ENCODE assay signal across 18 cellular contexts in genomic region chr14:74879427-74880180, GRCh38. TPM values are rescaled to one million over a fixed set of nuclear protein-coding genes. Genes with fewer than 3 reads are reported as not detected.
DNase-seq lines count a peak whose midpoint lies in the region; ATAC-seq and TF ChIP-seq lines count a peak whose summit lies in the region.
"Had no signal": no experiment of that assay in that cellular context is flagged by ENCODE, and none has a peak within 500 bp of the region (broad histone marks: within the 10 kb centered on the region; RNA-seq: fewer than 3 reads in every experiment).

No MANE protein-coding gene starts in this region.

- no peak for TF ChIP-seq CTCF in mesothelial cell of epicardium (IDR thresholded peaks at IDR 0.05; ENCODE audit: unreplicated experiment)

- H3K27me3 Mint-ChIP-seq in CD4-positive, CD25-positive, alpha-beta regulatory T cell, result no peaks in the 10 kb centered on the region
- no peaks in the 10 kb centered on the region for H3K27me3 Mint-ChIP-seq in activated T-helper 1 cell treated with anti-CD3 and anti-CD28 coated beads, Interleukin-12 subunit alpha, Interleukin-12 subunit beta, Interleukin-2, Interleukin-4 antibody, amounts not matched to agents 30 ng/mL and 10 ng/mL and 1 ng/mL, durations not matched to agents 14 hours and 24 hours and 36 hours (ENCODE audit: insufficient read depth)
- peaks cover 12% of the 10 kb centered on the region for H3K27me3 Mint-ChIP-seq in mesothelial cell of epicardium (ENCODE audit: low read depth)

- no peak for ATAC-seq in CD4-positive, CD25-positive, alpha-beta regulatory T cell (ENCODE audit: low read depth in 2 of 2)
- no peak for ATAC-seq in HG03045 (IDR thresholded peaks at IDR 0.05; ENCODE audit: unreplicated experiment)

- H3K4me1 Mint-ChIP-seq in CD4-positive, CD25-positive, alpha-beta regulatory T cell, result peaks cover 5 to 59% (median 44%) of the 10 kb centered on the region in 4 donors
- peaks cover 49% of the 10 kb centered on the region for H3K4me1 Mint-ChIP-seq in activated T-helper 1 cell treated with anti-CD3 and anti-CD28 coated beads, Interleukin-12 subunit alpha, Interleukin-12 subunit beta, Interleukin-2, Interleukin-4 antibody, amounts not matched to agents 30 ng/mL and 10 ng/mL and 1 ng/mL, durations not matched to agents 14 hours and 24 hours and 36 hours (ENCODE audit: low read depth)
- peaks cover 31% of the 10 kb centered on the region for H3K4me1 Mint-ChIP-seq in mesothelial cell of epicardium

- intact Hi-C loops in activated T-helper 1 cell treated with anti-CD3 and anti-CD28 coated beads, Interleukin-12 subunit alpha, Interleukin-12 subunit beta, Interleukin-2, Interleukin-4 antibody, amounts not matched to agents 30 ng/mL and 10 ng/mL and 1 ng/mL, durations not matched to agents 14 hours and 24 hours and 36 hours (cut with micrococcal nuclease), result loop anchor here (2.0 to 10.0 kb wide), 5 partner anchors 39 to 577 kb away; partner anchors contain the start of genes ABCD4, ACYP1, AREL1 and FCF1

- peaks cover 33% of the 10 kb centered on the region for H3K4me1 ChIP-seq in CD4-positive, CD25-positive, alpha-beta regulatory T cell (ENCODE audit: control insufficient read depth, insufficient read depth, low read length, poor library complexity, severe bottlenecking)

- peak overlapping the region; percentile 77 to 100 (median 94) for H3K27ac Mint-ChIP-seq in CD4-positive, CD25-positive, alpha-beta regulatory T cell
- peak overlapping the region; percentile 58 for H3K27ac Mint-ChIP-seq in activated T-helper 1 cell treated with anti-CD3 and anti-CD28 coated beads, Interleukin-12 subunit alpha, Interleukin-12 subunit beta, Interleukin-2, Interleukin-4 antibody, amounts not matched to agents 30 ng/mL and 10 ng/mL and 1 ng/mL, durations not matched to agents 14 hours and 24 hours and 36 hours
- no peak overlapping the region for H3K27ac Mint-ChIP-seq in mesothelial cell of epicardium

- H3K27ac ChIP-seq in CD4-positive, CD25-positive, alpha-beta regulatory T cell (ENCODE audit: insufficient read depth, low read length, poor library complexity, severe bottlenecking), result no peak overlapping the region

- H3K9me3 ChIP-seq in CD4-positive, CD25-positive, alpha-beta regulatory T cell (ENCODE audit: control insufficient read depth in 2 of 2, low read length in 2 of 2), result no peaks in the 10 kb centered on the region
- H3K9me3 ChIP-seq: thyroid gland had no signal

- H3K36me3 Mint-ChIP-seq in CD4-positive, CD25-positive, alpha-beta regulatory T cell, result no peaks in the 10 kb centered on the region
- H3K36me3 Mint-ChIP-seq in activated T-helper 1 cell treated with anti-CD3 and anti-CD28 coated beads, Interleukin-12 subunit alpha, Interleukin-12 subunit beta, Interleukin-2, Interleukin-4 antibody, amounts not matched to agents 30 ng/mL and 10 ng/mL and 1 ng/mL, durations not matched to agents 14 hours and 24 hours and 36 hours (ENCODE audit: low read depth), result peaks cover 20% of the 10 kb centered on the region
- H3K36me3 Mint-ChIP-seq in mesothelial cell of epicardium, result no peaks in the 10 kb centered on the region

- no peak overlapping the region for H3K4me3 ChIP-seq in CD4-positive, CD25-positive, alpha-beta regulatory T cell (ENCODE audit: low read depth, low read length)
- H3K4me3 ChIP-seq: thyroid gland had no signal

- no peaks in the 10 kb centered on the region for H3K9me3 Mint-ChIP-seq in CD4-positive, CD25-positive, alpha-beta regulatory T cell
- H3K9me3 Mint-ChIP-seq in activated T-helper 1 cell treated with anti-CD3 and anti-CD28 coated beads, Interleukin-12 subunit alpha, Interleukin-12 subunit beta, Interleukin-2, Interleukin-4 antibody, amounts not matched to agents 30 ng/mL and 10 ng/mL and 1 ng/mL, durations not matched to agents 14 hours and 24 hours and 36 hours, result no peaks in the 10 kb centered on the region
- no peaks in the 10 kb centered on the region for H3K9me3 Mint-ChIP-seq in mesothelial cell of epicardium

- H3K27me3 ChIP-seq in CD4-positive, CD25-positive, alpha-beta regulatory T cell (ENCODE audit: control insufficient read depth, insufficient read depth, low read length), result no peaks in the 10 kb centered on the region
- H3K27me3 ChIP-seq: thyroid gland had no signal

- DNase-seq in CD4-positive, CD25-positive, alpha-beta regulatory T cell, result no peak
- DNase-seq in ELR (ENCODE audit: low read depth) (peak; percentile 22), mesothelial cell of epicardium (ENCODE audit: low spot score in 2 of 2, unreplicated experiment in 2 of 2) (no peak), HK-2 (ENCODE audit: unreplicated experiment) (no peak), HT-29 (ENCODE audit: low spot score) (no peak)
- no peak for DNase-seq in activated T-helper 1 cell treated with anti-CD3 and anti-CD28 coated beads, Interleukin-12 subunit alpha, Interleukin-12 subunit beta, Interleukin-2, Interleukin-4 antibody, amounts not matched to agents 30 ng/mL and 10 ng/mL and 1 ng/mL, durations not matched to agents 14 hours and 24 hours and 36 hours (ENCODE audit: low spot score)
- no peak for DNase-seq in stimulated activated CD4-positive, alpha-beta T cell treated with anti-CD3 and anti-CD28 coated beads, Interleukin-1b, Interleukin-23, amount 100 ng/mL, for 48 hours
- DNase-seq: activated CD8-positive, alpha-beta memory T cell treated with anti-CD3 and anti-CD28 coated beads for 24 hours; SIG-M5; T1000; thyroid gland had no signal

- no peaks in the 10 kb centered on the region for H3K36me3 ChIP-seq in CD4-positive, CD25-positive, alpha-beta regulatory T cell (ENCODE audit: control insufficient read depth, insufficient read depth, low read length)
- H3K36me3 ChIP-seq: thyroid gland had no signal

- H3K4me3 Mint-ChIP-seq in CD4-positive, CD25-positive, alpha-beta regulatory T cell, result peak overlapping the region; percentile 42 to 95 (median 64)
- H3K4me3 Mint-ChIP-seq in activated T-helper 1 cell treated with anti-CD3 and anti-CD28 coated beads, Interleukin-12 subunit alpha, Interleukin-12 subunit beta, Interleukin-2, Interleukin-4 antibody, amounts not matched to agents 30 ng/mL and 10 ng/mL and 1 ng/mL, durations not matched to agents 14 hours and 24 hours and 36 hours, result peak overlapping the region; percentile 56
- peak overlapping the region; percentile 26 for H3K4me3 Mint-ChIP-seq in mesothelial cell of epicardium

RNA-seq across cellular contexts. Expression of gene DLST, which starts 2.1 kb away (rescaled TPM):
- 122 TPM for total RNA-seq in CD4-positive, CD25-positive, alpha-beta regulatory T cell
- polyA plus RNA-seq in CD4-positive, CD25-positive, alpha-beta regulatory T cell, result 10 to 100 TPM in 2 of 4 donors, 1 to 10 TPM in 2; 8.1 to 11.7 (median 10.2) TPM
- total RNA-seq in activated T-helper 1 cell treated with anti-CD3 and anti-CD28 coated beads, Interleukin-12 subunit alpha, Interleukin-12 subunit beta, Interleukin-2, Interleukin-4 antibody, amounts not matched to agents 30 ng/mL and 10 ng/mL and 1 ng/mL, durations not matched to agents 14 hours and 24 hours and 36 hours, result 98.9 and 107 TPM in 2 replicates
- total RNA-seq in mesothelial cell of epicardium, result 74.4 to 81.5 TPM (median 79.7 TPM) in 3 replicates
- total RNA-seq in HT-29 (2014; rRNA removed; shearing (Covaris generic)), result 31.9 and 35.2 TPM in 2 replicates

RNA-seq across cellular contexts. Expression of gene PROX2, which starts 3.7 kb away (rescaled TPM):
- total RNA-seq in CD4-positive, CD25-positive, alpha-beta regulatory T cell, result not detected
- under 1 TPM in 1 of 4 donors, not detected in 3; 0.21 TPM for polyA plus RNA-seq in CD4-positive, CD25-positive, alpha-beta regulatory T cell
- total RNA-seq in activated T-helper 1 cell treated with anti-CD3 and anti-CD28 coated beads, Interleukin-12 subunit alpha, Interleukin-12 subunit beta, Interleukin-2, Interleukin-4 antibody, amounts not matched to agents 30 ng/mL and 10 ng/mL and 1 ng/mL, durations not matched to agents 14 hours and 24 hours and 36 hours, result not detected in 2 replicates
- total RNA-seq in mesothelial cell of epicardium, result not detected in 3 replicates
- total RNA-seq in HT-29 (2014; rRNA removed; shearing (Covaris generic)), result not detected in 2 replicates
- total RNA-seq: cerebellum, HT1080, pulmonary artery endothelial cell, thyroid gland had no signal
- polyA plus RNA-seq: adipose tissue, BJ, keratinocyte had no signal

RNA-seq across cellular contexts. Expression of gene RPS6KL1, which starts 43.5 kb away (rescaled TPM):
- total RNA-seq in CD4-positive, CD25-positive, alpha-beta regulatory T cell, result 4.5 TPM
- polyA plus RNA-seq in CD4-positive, CD25-positive, alpha-beta regulatory T cell, result 1 to 10 TPM in 2 of 4 donors, under 1 TPM in 2; 0.27 to 3.4 (median 1.4) TPM
- 10.8 and 11.6 TPM in 2 replicates for total RNA-seq in activated T-helper 1 cell treated with anti-CD3 and anti-CD28 coated beads, Interleukin-12 subunit alpha, Interleukin-12 subunit beta, Interleukin-2, Interleukin-4 antibody, amounts not matched to agents 30 ng/mL and 10 ng/mL and 1 ng/mL, durations not matched to agents 14 hours and 24 hours and 36 hours
- total RNA-seq in mesothelial cell of epicardium, result 0.13 to 1.1 TPM (median 0.70 TPM) in 3 replicates
- 9.4 and 17.4 TPM in 2 replicates for total RNA-seq in HT-29 (2014; rRNA removed; shearing (Covaris generic))
- total RNA-seq: HT1080 had no signal
